ENCODE assay signal across 10 cellular contexts in genomic region chr6:43809417-43810305, GRCh38. TPM values are rescaled to one million over a fixed set of nuclear protein-coding genes. Genes with fewer than 3 reads are reported as not detected.
DNase-seq lines count a peak whose midpoint lies in the region; ATAC-seq and TF ChIP-seq lines count a peak whose summit lies in the region.
"Had no signal": no experiment of that assay in that cellular context is flagged by ENCODE, and none has a peak within 500 bp of the region (broad histone marks: within the 10 kb centered on the region; RNA-seq: fewer than 3 reads in every experiment).

No MANE protein-coding gene starts in this region.

- peaks cover 9% of the 10 kb centered on the region for H3K27me3 Mint-ChIP-seq in endothelial cell (ENCODE audit: unreplicated experiment)
- H3K27me3 Mint-ChIP-seq: activated naive CD4-positive, alpha-beta T cell treated with anti-CD3 and anti-CD28 coated beads, Interleukin-2, amount 50 U/mL, for 24 hours had no signal

- no peaks in the 10 kb centered on the region for H3K4me1 Mint-ChIP-seq in endothelial cell (ENCODE audit: unreplicated experiment)

- H3K27ac Mint-ChIP-seq in endothelial cell (ENCODE audit: unreplicated experiment), result no peak overlapping the region
- H3K27ac Mint-ChIP-seq: activated naive CD4-positive, alpha-beta T cell treated with anti-CD3 and anti-CD28 coated beads, Interleukin-2, amount 50 U/mL, for 24 hours had no signal

- H3K9me3 Mint-ChIP-seq in endothelial cell (ENCODE audit: unreplicated experiment), result no peaks in the 10 kb centered on the region
- H3K9me3 Mint-ChIP-seq: activated naive CD4-positive, alpha-beta T cell treated with anti-CD3 and anti-CD28 coated beads, Interleukin-2, amount 50 U/mL, for 24 hours had no signal

- TF ChIP-seq CTCF in endothelial cell (IDR thresholded peaks at IDR 0.05; ENCODE audit: unreplicated experiment), result no peak

- no peaks in the 10 kb centered on the region for H3K36me3 Mint-ChIP-seq in endothelial cell (ENCODE audit: low read depth, unreplicated experiment)
- H3K36me3 Mint-ChIP-seq: activated naive CD4-positive, alpha-beta T cell treated with anti-CD3 and anti-CD28 coated beads, Interleukin-2, amount 50 U/mL, for 24 hours had no signal

- peak; percentile 92 for DNase-seq in DMS53 treated with DMSO at 0.1 percent for 48 hours (lab: John Stamatoyannopoulos, UW; ENCODE audit: unreplicated experiment)
- peak; percentile 81 for DNase-seq in NCI-H146 treated with DMSO at 0.1 percent for 48 hours (lab: John Stamatoyannopoulos, UW; ENCODE audit: unreplicated experiment)
- peak; percentile 92 for DNase-seq in amniotic epithelial cell (ENCODE audit: low read depth)
- peak; percentile 58 for DNase-seq in kidney glomerular epithelial cell (lab: John Stamatoyannopoulos, UW)
- DNase-seq in GDM1 (lab: John Stamatoyannopoulos, UW), result no peak
- no peak for DNase-seq in endothelial cell (ENCODE audit: low spot score)
- DNase-seq: activated CD4-positive, alpha-beta T cell treated with anti-CD3 and anti-CD28 coated beads for 1 hour had no signal

- H3K4me3 Mint-ChIP-seq in endothelial cell (ENCODE audit: unreplicated experiment), result no peak overlapping the region
- H3K4me3 Mint-ChIP-seq: activated naive CD4-positive, alpha-beta T cell treated with anti-CD3 and anti-CD28 coated beads, Interleukin-2, amount 50 U/mL, for 24 hours had no signal

- ATAC-seq in HG03457 (IDR thresholded peaks at IDR 0.05; ENCODE audit: unreplicated experiment) (no peak), GM18867 (IDR thresholded peaks at IDR 0.05; ENCODE audit: unreplicated experiment) (no peak)

RNA-seq across cellular contexts. Expression of gene VEGFA, which starts 39.6 kb away (rescaled TPM):
- 3.5 TPM for total RNA-seq in endothelial cell (ENCODE audit: unreplicated experiment)

Comparison
In these comparisons a context has a peak if more than half of its experiments do, and no peak if none do; other contexts are left out.
1. DNase-seq: peak in DMS53 treated with DMSO at 0.1 percent for 48 hours (single experiment), NCI-H146 treated with DMSO at 0.1 percent for 48 hours (single experiment), amniotic epithelial cell (single experiment) and kidney glomerular epithelial cell (single experiment); none in GDM1 (single experiment) and endothelial cell (single experiment).